ENCODE assay signal across 11 cellular contexts in the genomic region with DNA sequence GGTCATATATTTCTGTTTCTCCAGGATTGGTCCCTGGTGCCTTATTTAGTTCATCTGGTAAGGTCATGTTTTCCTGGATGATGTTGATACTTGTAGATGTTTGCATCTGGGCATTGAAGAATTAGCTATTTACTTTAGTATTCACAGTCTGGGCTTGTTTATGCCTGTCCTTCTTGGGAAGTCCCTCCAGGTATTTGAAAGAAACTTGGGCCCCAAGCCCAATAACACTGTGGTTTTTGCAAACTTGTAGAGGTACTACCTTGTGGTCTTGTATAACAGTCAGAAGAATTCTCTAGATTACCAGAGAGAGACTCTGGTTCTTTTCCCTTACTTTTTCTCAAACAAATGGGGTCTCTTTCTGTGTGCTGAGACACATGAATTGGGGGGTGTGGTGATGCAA.
A peak's percentile ranks its signal among the peaks of the same experiment; 100 is the strongest.
DNase-seq lines count a peak whose midpoint lies in the region; ATAC-seq, FAIRE-seq and TF ChIP-seq lines count a peak whose summit lies in the region.
"Had no signal": no experiment of that assay in that cellular context is flagged by ENCODE, and none has a peak within 500 bp of the region (broad histone marks: within the 10 kb centered on the region; RNA-seq: fewer than 3 reads in every experiment).

No MANE protein-coding gene starts in this region.

- no peak for TF ChIP-seq CTCF in D721Med (IDR thresholded peaks at IDR 0.05; ENCODE audit: insufficient read depth, missing control alignments)

- H3K36me3 ChIP-seq in CD4-positive, CD25-positive, alpha-beta regulatory T cell (ENCODE audit: control insufficient read depth, insufficient read depth, low read length), result no peaks in the 10 kb centered on the region
- H3K36me3 ChIP-seq: right atrium auricular region had no signal

- H3K27ac Mint-ChIP-seq in CD4-positive, CD25-positive, alpha-beta regulatory T cell, result peak overlapping the region in 2 of 3 donors; percentile 42 to 79

- peaks cover 14% of the 10 kb centered on the region for H3K36me3 Mint-ChIP-seq in CD4-positive, CD25-positive, alpha-beta regulatory T cell

- DNase-seq in CD4-positive, CD25-positive, alpha-beta regulatory T cell, result no peak
- no peak for DNase-seq in effector CD8-positive, alpha-beta T cell (lab: John Stamatoyannopoulos, UW)
- DNase-seq in DMS 273 (lab: John Stamatoyannopoulos, UW; ENCODE audit: unreplicated experiment) (no peak), KBM-7 (no peak), D721Med (ENCODE audit: insufficient read length, low spot score) (no peak)
- DNase-seq: KG1 had no signal

- no peak overlapping the region for H3K4me3 ChIP-seq in CD4-positive, CD25-positive, alpha-beta regulatory T cell (ENCODE audit: low read depth, low read length)
- H3K4me3 ChIP-seq: right atrium auricular region had no signal

- peaks cover 13 to 16% of the 10 kb centered on the region in 2 experiments for H3K9me3 ChIP-seq in CD4-positive, CD25-positive, alpha-beta regulatory T cell (ENCODE audit: control insufficient read depth in 2 of 2, low read length in 2 of 2)

- no peaks in the 10 kb centered on the region for H3K27me3 Mint-ChIP-seq in CD4-positive, CD25-positive, alpha-beta regulatory T cell

- H3K9me3 Mint-ChIP-seq in CD4-positive, CD25-positive, alpha-beta regulatory T cell, result peaks cover 3 to 31% (median 13%) of the 10 kb centered on the region in 7 donors

- no peaks in the 10 kb centered on the region for H3K27me3 ChIP-seq in CD4-positive, CD25-positive, alpha-beta regulatory T cell (ENCODE audit: control insufficient read depth, insufficient read depth, low read length)
- H3K27me3 ChIP-seq: right atrium auricular region had no signal

- no peak for ATAC-seq in CD4-positive, CD25-positive, alpha-beta regulatory T cell (ENCODE audit: low read depth in 2 of 2)
- ATAC-seq in GM19025 (IDR thresholded peaks at IDR 0.05; ENCODE audit: low read depth, unreplicated experiment) (peak; percentile 76), HG02798 (IDR thresholded peaks at IDR 0.05; ENCODE audit: poor library complexity, unreplicated experiment) (peak; percentile 93), HG03575 (IDR thresholded peaks at IDR 0.05; ENCODE audit: extremely low read depth, insufficient number of reproducible peaks, low FRiP score, unreplicated experiment) (peak; percentile 68)

- no peak for FAIRE-seq in D721Med (lab: Jason Lieb, UNC)

- H3K4me1 ChIP-seq in CD4-positive, CD25-positive, alpha-beta regulatory T cell (ENCODE audit: control insufficient read depth, insufficient read depth, low read length, poor library complexity, severe bottlenecking), result peaks cover 4% of the 10 kb centered on the region
- H3K4me1 ChIP-seq: right atrium auricular region had no signal

- peak overlapping the region; percentile 15 for H3K27ac ChIP-seq in CD4-positive, CD25-positive, alpha-beta regulatory T cell (ENCODE audit: insufficient read depth, low read length, poor library complexity, severe bottlenecking)
- H3K27ac ChIP-seq: right atrium auricular region, VCaP had no signal

- in situ Hi-C loops in KBM-7 (cut with MboI; ENCODE audit: low pct_unique_long_range_greater_than_20kb, low sequenced_read_pairs), result no loop called here

- H3K4me3 Mint-ChIP-seq in CD4-positive, CD25-positive, alpha-beta regulatory T cell, result no peak overlapping the region

- H3K4me1 Mint-ChIP-seq in CD4-positive, CD25-positive, alpha-beta regulatory T cell, result peaks cover 14 to 24% (median 21%) of the 10 kb centered on the region in 4 donors

Comparison
In these comparisons a context has a peak if more than half of its experiments do, and no peak if none do; other contexts are left out.
1. ATAC-seq: peak in GM19025 (single experiment), HG02798 (single experiment) and HG03575 (single experiment); none in CD4-positive, CD25-positive, alpha-beta regulatory T cell (0 of 2).